In genomic region chr22:42143859-42144822, GRCh38 we compare ENCODE assay signal across 7 cellular contexts. TPM values are rescaled to one million over a fixed set of nuclear protein-coding genes. Genes with fewer than 3 reads are reported as not detected.
DNase-seq lines count a peak whose midpoint lies in the region; ATAC-seq, FAIRE-seq and TF ChIP-seq lines count a peak whose summit lies in the region.
"Not testable (repeated sequence)": the region's sequence is repeated elsewhere in the genome, so short reads cannot be mapped to it uniquely, and the experiment has no call there.
"Had no signal": no experiment of that assay in that cellular context is flagged by ENCODE, and none has a peak within 500 bp of the region (broad histone marks: within the 10 kb centered on the region; RNA-seq: fewer than 3 reads in every experiment).

No MANE protein-coding gene starts in this region.

- TF ChIP-seq CTCF in bronchial epithelial cell (IDR thresholded peaks at IDR 0.05; ENCODE audit: insufficient read depth, low read length, severe bottlenecking); right lobe of liver (IDR thresholded peaks at IDR 0.05); osteoblast (IDR thresholded peaks at IDR 0.05; ENCODE audit: extremely low read depth, low read depth, low read length): not testable (repeated sequence)

- WGBS in right lobe of liver (ENCODE audit: insufficient coverage, low coverage, low lambda C conversion rate, missing lambda C conversion rate): 36% methylated on average over 4 of the region's 20 CpGs

- ATAC-seq in left lobe of liver (peak; percentile 55), right lobe of liver (peak; percentile 65 to 77 (median 69))

- peak overlapping the region; percentile 70 to 96 (median 86) for H3K27ac ChIP-seq in right lobe of liver
- not testable (repeated sequence) for H3K27ac ChIP-seq in osteoblast (ENCODE audit: low read depth, low read length)

- not testable (repeated sequence) for H3K36me3 ChIP-seq in bronchial epithelial cell (ENCODE audit: control insufficient read depth, insufficient read depth, low read length); osteoblast (ENCODE audit: insufficient read depth, low read length)
- peaks cover 0 to 15% (median 5%) of the 10 kb centered on the region in 4 donors for H3K36me3 ChIP-seq in right lobe of liver

- not testable (repeated sequence) for H3K79me2 ChIP-seq in osteoblast (ENCODE audit: insufficient read depth, low read length)

- not testable (repeated sequence) for H2AFZ ChIP-seq in osteoblast (ENCODE audit: low read length)

- H3K27me3 ChIP-seq in bronchial epithelial cell (ENCODE audit: control insufficient read depth, insufficient read depth, low read length); right lobe of liver; osteoblast (ENCODE audit: insufficient read depth, low read length): not testable (repeated sequence)

- DNase-seq in HTR-8/SVneo (ENCODE audit: insufficient read length, low spot score); bronchial epithelial cell (ENCODE audit: low read depth); urothelium cell line (ENCODE audit: low spot score): not testable (repeated sequence)
- DNase-seq in left lobe of liver (ENCODE audit: low spot score): peak; percentile 76
- DNase-seq in right lobe of liver: peak; percentile 65 to 93 (median 76)
- peak; percentile 68 for DNase-seq in osteoblast (ENCODE audit: insufficient read length, low spot score, missing footprints)

- H4K20me1 ChIP-seq in osteoblast (ENCODE audit: insufficient read depth, low read length): not testable (repeated sequence)

- intact Hi-C loops in right lobe of liver (cut with DNase I): not testable (repeated sequence)

- not testable (repeated sequence) for H3K4me3 ChIP-seq in bronchial epithelial cell (ENCODE audit: low read depth, low read length); osteoblast (ENCODE audit: insufficient read depth, low read length)
- peak overlapping the region; percentile 10 to 65 (median 62) for H3K4me3 ChIP-seq in right lobe of liver

- not testable (repeated sequence) for H3K9me3 ChIP-seq in right lobe of liver; osteoblast (ENCODE audit: low read depth, low read length)

- not testable (repeated sequence) for H3K4me1 ChIP-seq in right lobe of liver; osteoblast (ENCODE audit: insufficient read depth, low read length)

- peak; percentile 12 for TF ChIP-seq POLR2A in right lobe of liver (IDR thresholded peaks at IDR 0.05)

- not testable (repeated sequence) for H3K4me2 ChIP-seq in osteoblast (ENCODE audit: insufficient read depth, low read length)

- FAIRE-seq in HTR-8/SVneo (lab: Jason Lieb, UNC) (peak; percentile 48), bronchial epithelial cell (lab: Jason Lieb, UNC) (peak; percentile 90), urothelium cell line (lab: Jason Lieb, UNC) (peak; percentile 48)

RNA-seq across cellular contexts. Expression of gene CYP2D6, which starts 13.5 kb away (rescaled TPM):
- total RNA-seq in bronchial epithelial cell (0.53 and 0.64 TPM in 2 replicates), left lobe of liver (358 TPM), right lobe of liver (100 to 1,000 TPM; 104 to 400 (median 283) TPM), osteoblast (0.29 and 0.36 TPM in 2 replicates)
- total RNA-seq: H4 had no signal

RNA-seq across cellular contexts. Expression of gene NDUFA6, which starts 53.6 kb away (rescaled TPM):
- 64.8 and 68.0 TPM in 2 replicates for total RNA-seq in bronchial epithelial cell
- 51.0 TPM for total RNA-seq in left lobe of liver
- 10 to 100 TPM; 34.9 to 67.5 (median 51.6) TPM for total RNA-seq in right lobe of liver
- 33.0 and 41.6 TPM in 2 replicates for total RNA-seq in osteoblast

Comparison
In these comparisons a context has a peak if more than half of its experiments do, and no peak if none do; other contexts are left out.
1. RNA of gene CYP2D6, which starts 13.5 kb away (total RNA-seq): 358 TPM in left lobe of liver (single experiment) and 104 to 400 TPM in right lobe of liver; 0.53 to 0.64 TPM in bronchial epithelial cell and 0.29 to 0.36 TPM in osteoblast; every median in the first group is over 10 times any median in the second.